8 cellular contexts compared by ENCODE assay signal in genomic region chr17:74203439-74204240, GRCh38. TPM values are rescaled to one million over a fixed set of nuclear protein-coding genes. Genes with fewer than 3 reads are reported as not detected.
DNase-seq lines count a peak whose midpoint lies in the region; ATAC-seq, FAIRE-seq and TF ChIP-seq lines count a peak whose summit lies in the region.

Gene RPL38, plus strand, starts transcription at chr17:74203678. Its CDS starts 278 bp downstream, at chr17:74203956.

- peaks cover 19 to 43% of the 10 kb centered on the region in 2 donors for H3K36me3 Mint-ChIP-seq in CD4-positive, alpha-beta memory T cell
- H3K36me3 Mint-ChIP-seq in memory B cell, result peaks cover 10% of the 10 kb centered on the region

- no peak within 1 kb of the TSS for H2BK20ac ChIP-seq in H1 (ENCODE audit: low read length)

- peaks cover 11 to 19% of the 10 kb centered on the region in 2 donors for H3K27me3 Mint-ChIP-seq in CD4-positive, alpha-beta memory T cell
- H3K27me3 Mint-ChIP-seq in memory B cell, result peaks cover 12% of the 10 kb centered on the region

- CTCF ChIA-PET in CD4-positive, alpha-beta memory T cell (lab: Charles Lee; ENCODE audit: partially characterized antibody), result interaction anchor here (0.7 to 14.6 kb wide), 8 partner anchors 9 to 165 kb away, joined by 3 to 230 read pairs (median 4); partner anchors contain the start of genes BTBD17 and TTYH2
- CTCF ChIA-PET in H1 (lab: Charles Lee; ENCODE audit: partially characterized antibody), result interaction anchor here (0.7 to 2.2 kb wide), 20 partner anchors 8 to 603 kb away, joined by 3 to 12 read pairs (median 4); no protein-coding TSS in a partner anchor

- peak; percentile 92 to 96 (median 94) for DNase-seq in CD4-positive, alpha-beta memory T cell
- DNase-seq in HT1080 (ENCODE audit: low read depth) (peak; percentile 89), NOMO-1 (lab: John Stamatoyannopoulos, UW; ENCODE audit: unreplicated experiment in 2 of 2) (peak; percentile 87 to 94), H1 (ENCODE audit: low read depth in 1 of 2, low spot score in 2 of 2) (peak; percentile 95 to 100), memory B cell (ENCODE audit: low spot score in 2 of 2) (peak; percentile 92 to 96)
- DNase-seq in activated CD8-positive, alpha-beta memory T cell treated with anti-CD3 and anti-CD28 coated beads for 4 hours (ENCODE audit: low read depth in 2 of 2), result peak; percentile 90 to 92
- DNase-seq in stimulated activated CD8-positive, alpha-beta memory T cell treated with anti-CD3 and anti-CD28 coated beads, Interleukin-12 subunit alpha, Interleukin-12 subunit beta, amount 100 ng/mL, for 24 hours (ENCODE audit: extremely low read depth), result peak; percentile 87

- TF ChIP-seq EP300 in H1 (IDR thresholded peaks at IDR 0.05; ENCODE audit: borderline replicate concordance in 1 of 2, low read depth in 2 of 2, low read length in 2 of 2), result peak in 1 of 2 experiments; percentile 87; a peak in 1 of 3 replicates

- intact Hi-C loops in CD4-positive, alpha-beta memory T cell (cut with micrococcal nuclease), result loop anchor here (1.0 to 2.0 kb wide), 3 partner anchors 10 to 254 kb away; partner anchors contain the start of gene TTYH2

- H3K4me1 ChIP-seq in CD4-positive, alpha-beta memory T cell (ENCODE audit: insufficient read depth, low read length), result peaks cover 55% of the 10 kb centered on the region
- peaks cover 7 to 24% (median 11%) of the 10 kb centered on the region in 4 experiments for H3K4me1 ChIP-seq in H1 (replicated peaks in 1 of 4; ENCODE audit: control insufficient read depth in 3 of 4, insufficient read depth in 4 of 4, low read length in 3 of 4)

- peak within 1 kb of the TSS; percentile 97 for H4K8ac ChIP-seq in H1 (ENCODE audit: extremely low read depth, insufficient read depth, low read length)

- peak within 1 kb of the TSS; percentile 93 for H3K4ac ChIP-seq in H1 (replicated peaks; ENCODE audit: insufficient read length, low read depth, low read length)

- H4K20me1 ChIP-seq in H1 (replicated peaks in 1 of 2; ENCODE audit: control insufficient read depth in 1 of 2, insufficient read depth in 2 of 2, low read length in 2 of 2), result peaks cover 29 to 32% of the 10 kb centered on the region in 2 experiments

- no peak within 1 kb of the TSS for H3K23ac ChIP-seq in H1 (ENCODE audit: insufficient read length)

- H3K56ac ChIP-seq in H1 (replicated peaks; ENCODE audit: insufficient read length, low read depth, low read length), result peak within 1 kb of the TSS; percentile 84

- peak within 1 kb of the TSS; percentile 87 for H3K27ac ChIP-seq in CD4-positive, alpha-beta memory T cell (ENCODE audit: low read depth, low read length)
- H3K27ac ChIP-seq in H1 (ENCODE audit: low read depth, low read length), result peak within 1 kb of the TSS; percentile 92

- ATAC-seq in GM19452 (IDR thresholded peaks at IDR 0.05; ENCODE audit: unreplicated experiment) (peak; percentile 66), memory B cell (ENCODE audit: low read depth) (peak; percentile 92)

- H4K5ac ChIP-seq in H1 (ENCODE audit: insufficient read length, low read depth, low read length), result peak within 1 kb of the TSS; percentile 48

- peaks cover 25 to 48% (median 36%) of the 10 kb centered on the region in 4 donors for H3K4me1 Mint-ChIP-seq in CD4-positive, alpha-beta memory T cell
- peaks cover 24% of the 10 kb centered on the region for H3K4me1 Mint-ChIP-seq in memory B cell

- H2AFZ ChIP-seq in H1 (ENCODE audit: low read length), result 0 out of 2 replicates have a peak within 1 kb of the TSS, but pooled peaks have one; percentile 80

- peak; percentile 99 for FAIRE-seq in H1 (lab: Jason Lieb, UNC)

- peaks cover 5% of the 10 kb centered on the region; the same call in 1 of the 2 replicates for H3K23me2 ChIP-seq in H1 (ENCODE audit: low read depth, low read length)

- peak within 1 kb of the TSS; percentile 97 to 100 (median 98) for H3K4me3 Mint-ChIP-seq in CD4-positive, alpha-beta memory T cell
- peak within 1 kb of the TSS; percentile 100 for H3K4me3 Mint-ChIP-seq in memory B cell

- H3K9me3 ChIP-seq in CD4-positive, alpha-beta memory T cell (ENCODE audit: control insufficient read depth in 1 of 2, low read length in 2 of 2), result no peaks in the 10 kb centered on the region
- H3K9me3 ChIP-seq in H1 (ENCODE audit: insufficient read depth in 2 of 2, low read depth in 1 of 2, low read length in 1 of 2), result no peaks in the 10 kb centered on the region

- H3K4me3 ChIP-seq in CD4-positive, alpha-beta memory T cell (ENCODE audit: low read length in 2 of 2), result peak within 1 kb of the TSS; percentile 79 to 86
- H3K4me3 ChIP-seq in H1 (ENCODE audit: extremely low read depth in 1 of 4, insufficient read depth in 2 of 4, low read depth in 3 of 4, low read length in 4 of 4), result peak within 1 kb of the TSS; percentile 70 to 99 (median 96)

- peak within 1 kb of the TSS; percentile 84; the same call in 1 of the 2 replicates for H2AK5ac ChIP-seq in H1 (ENCODE audit: low read depth, low read length)

- TF ChIP-seq CTCF in H1 (IDR thresholded peaks at IDR 0.05; ENCODE audit: control extremely low read depth in 1 of 3, insufficient read depth in 1 of 3, low read depth in 1 of 3, low read length in 3 of 3), result peak; percentile 79 to 99 (median 98)

- TF ChIP-seq RAD21 in H1 (IDR thresholded peaks at IDR 0.05 in 1 of 2, conservative IDR thresholded peaks at IDR 0.05 in 1 of 2; ENCODE audit: low read depth in 2 of 2, low read length in 2 of 2), result peak in 1 of 2 experiments; percentile 18; a peak in 2 of 4 replicates

- H3K27ac Mint-ChIP-seq in CD4-positive, alpha-beta memory T cell, result peak within 1 kb of the TSS; percentile 94 to 98 (median 97)
- peak within 1 kb of the TSS; percentile 97 for H3K27ac Mint-ChIP-seq in memory B cell

- H3K4me2 ChIP-seq in H1 (ENCODE audit: insufficient read depth in 1 of 2, low read depth in 2 of 2, low read length in 2 of 2), result peak within 1 kb of the TSS; percentile 82 to 93

- peak in 1 of 2 experiments; percentile 98; a peak in 2 of 3 replicates for TF ChIP-seq POLR2A in H1 (IDR thresholded peaks at IDR 0.05; ENCODE audit: control extremely low read depth in 1 of 2, low read depth in 2 of 2, low read length in 2 of 2)

- peaks cover 0 to 2% (median 0%) of the 10 kb centered on the region in 8 donors for H3K9me3 Mint-ChIP-seq in CD4-positive, alpha-beta memory T cell
- no peaks in the 10 kb centered on the region for H3K9me3 Mint-ChIP-seq in memory B cell

- H2BK5ac ChIP-seq in H1 (ENCODE audit: low read depth, low read length), result peak within 1 kb of the TSS; percentile 90

- POLR2A ChIA-PET in CD4-positive, alpha-beta memory T cell (lab: Charles Lee; ENCODE audit: partially characterized antibody), result interaction anchor here (0.6 to 2.9 kb wide), 10 partner anchors 9 to 253 kb away, joined by 3 to 27 read pairs (median 4); partner anchors contain the start of gene TTYH2
- POLR2A ChIA-PET in H1 (lab: Charles Lee; ENCODE audit: partially characterized antibody), result interaction anchor here (0.6 to 4.9 kb wide), 40 partner anchors 8 to 1067 kb away, joined by 3 to 65 read pairs (median 4); partner anchors contain the start of genes BTBD17, MIF4GD and TTYH2

- peaks cover 2% of the 10 kb centered on the region; the same call in 1 of the 2 replicates for H3K79me1 ChIP-seq in H1 (ENCODE audit: low read depth, low read length)

- H3K27me3 ChIP-seq in CD4-positive, alpha-beta memory T cell (ENCODE audit: insufficient read depth, low read length), result peaks cover 7% of the 10 kb centered on the region
- peaks cover 0 to 13% (median 8%) of the 10 kb centered on the region in 4 experiments; a peak in 4 of 7 replicates for H3K27me3 ChIP-seq in H1 (replicated peaks in 1 of 4; ENCODE audit: control insufficient read depth in 3 of 4, extremely low read depth in 1 of 4, insufficient read depth in 3 of 4, low read length in 3 of 4)

- no peak within 1 kb of the TSS for H2BK12ac ChIP-seq in H1 (ENCODE audit: low read depth, low read length)

- no peak within 1 kb of the TSS for H3K14ac ChIP-seq in H1 (ENCODE audit: insufficient read length)

- H3K36me3 ChIP-seq in CD4-positive, alpha-beta memory T cell (ENCODE audit: insufficient read depth, low read length), result peaks cover 31% of the 10 kb centered on the region
- peaks cover 31 to 45% (median 36%) of the 10 kb centered on the region in 4 experiments for H3K36me3 ChIP-seq in H1 (ENCODE audit: control insufficient read depth in 2 of 4, insufficient read depth in 4 of 4, low read length in 3 of 4)

- H2BK15ac ChIP-seq in H1 (ENCODE audit: low read length), result no peak within 1 kb of the TSS; the same call in 1 of the 2 replicates

- peaks cover 24 to 49% of the 10 kb centered on the region in 2 experiments for H3K79me2 ChIP-seq in H1 (ENCODE audit: control insufficient read depth in 1 of 2, insufficient read depth in 2 of 2, low read length in 2 of 2)

- no peak within 1 kb of the TSS for H2BK120ac ChIP-seq in H1 (replicated peaks; ENCODE audit: low read depth, low read length)

- H3K9ac ChIP-seq in H1 (replicated peaks in 1 of 4; ENCODE audit: extremely low read depth in 1 of 4, low read depth in 3 of 4, low read length in 3 of 4), result peak within 1 kb of the TSS; percentile 93 to 98 (median 97)

- peak within 1 kb of the TSS; percentile 85 for H4K91ac ChIP-seq in H1 (replicated peaks; ENCODE audit: insufficient read length, low read length)

- WGBS in H1 (ENCODE audit: extremely low coverage in 1 of 2, insufficient coverage in 1 of 2, insufficient read length in 1 of 2, insufficient replicate concordance in 2 of 2, low coverage in 1 of 2, low lambda C conversion rate in 2 of 2, missing lambda C conversion rate in 1 of 2), 2 experiments, result 2% methylated on average over 32 of the region's 53 CpGs; no CpG with 5 or more reads in 1 of the 2 experiments

- H3K18ac ChIP-seq in H1 (ENCODE audit: extremely low read depth, low read length), result peak within 1 kb of the TSS; percentile 79; the same call in 1 of the 2 replicates

TF ChIP-seq in H1, 55 proteins besides CTCF, POLR2A, EP300 and RAD21 (continues in another document):
- 0 out of 2 replicates have a peak, but pooled peaks have one; percentile 64 for TF ChIP-seq KDM1A (IDR thresholded peaks at IDR 0.05; ENCODE audit: borderline replicate concordance, low read length)
- TF ChIP-seq EGR1 (IDR thresholded peaks at IDR 0.05; ENCODE audit: borderline replicate concordance, low read depth, low read length), result no peak

RNA-seq across cellular contexts. Expression of gene RPL38, which starts in this region (rescaled TPM):
- total RNA-seq in CD4-positive, alpha-beta memory T cell, result 1,000 to 10,000 TPM; 2,053 to 2,073 TPM
- 1,000 to 10,000 TPM; 1,662 to 2,198 TPM for polyA plus RNA-seq in CD4-positive, alpha-beta memory T cell
- 2,345 and 2,950 TPM in 2 replicates for total RNA-seq in HT1080 (2014; rRNA removed; shearing (Covaris generic))
- polyA plus RNA-seq in HT1080 (2015; cell fraction: cytosol; rRNA removed), result 572 and 761 TPM in 2 replicates
- polyA plus RNA-seq in HT1080 (2015; cell fraction: nucleus; rRNA removed), result 209 and 215 TPM in 2 replicates
- total RNA-seq in H1 (2021; fragmentation: NEBNext Ultra II Directional; extraction: Animal tissue kit (Norgen Biotek cat#: 25700)), result 1,195 and 1,222 TPM in 2 replicates
- 412 and 510 TPM in 2 replicates for polyA plus RNA-seq in H1 (2011; rRNA removed)
- 1,085 TPM for polyA plus RNA-seq in H1 (2011; cell fraction: cytosol; rRNA removed)
- 1,333 TPM for polyA plus RNA-seq in H1 (2011; cell fraction: nucleus; rRNA removed)
- polyA plus RNA-seq in H1 (2012, experiment 1 of 2), result 3,837 to 6,357 TPM (median 4,194 TPM) in 4 replicates
- 920 TPM for polyA plus RNA-seq in H1 (2012, experiment 2 of 2)
- 4,258 TPM for polyA plus RNA-seq in H1 (2013, experiment 1 of 2)
- 4,313 TPM for polyA plus RNA-seq in H1 (2013, experiment 2 of 2)
- 802 and 987 TPM in 2 replicates for polyA minus RNA-seq in H1 (2011; rRNA and poly(A)+ RNA removed)
- polyA minus RNA-seq in H1 (2011; cell fraction: cytosol; rRNA and poly(A)+ RNA removed), result 425 TPM
- 337 TPM for polyA minus RNA-seq in H1 (2011; cell fraction: nucleus; rRNA and poly(A)+ RNA removed)

Comparison
In these comparisons a context has a peak if more than half of its experiments do, and no peak if none do; other contexts are left out.
1. Peak in every context shown above with its lines: DNase-seq, ATAC-seq, H3K4me3 ChIP-seq and H3K27ac ChIP-seq.